In genomic region chr22:17972385-17973181, GRCh38 we compare ENCODE assay signal across 11 cellular contexts. TPM values are rescaled to one million over a fixed set of nuclear protein-coding genes. Genes with fewer than 3 reads are reported as not detected.
DNase-seq lines count a peak whose midpoint lies in the region; TF ChIP-seq lines count a peak whose summit lies in the region.
"Had no signal": no experiment of that assay in that cellular context is flagged by ENCODE, and none has a peak within 500 bp of the region (broad histone marks: within the 10 kb centered on the region; RNA-seq: fewer than 3 reads in every experiment).

No MANE protein-coding gene starts in this region.

- no CpG with 5 or more reads among the region's 16 CpGs for WGBS in mesendoderm (ENCODE audit: extremely low coverage, insufficient coverage, low lambda C conversion rate)

- H3K4me2 ChIP-seq in Karpas-422 (ENCODE audit: low read depth, low read length, poor library complexity, severe bottlenecking), result no peak overlapping the region
- no peak overlapping the region for H3K4me2 ChIP-seq in mesendoderm (ENCODE audit: low read length)

- no peak overlapping the region; the same call in 1 of the 2 replicates for H3K4me3 ChIP-seq in AG04449 (ENCODE audit: low read depth, low read length)
- H3K4me3 ChIP-seq in Karpas-422 (ENCODE audit: low read length), result no peak overlapping the region
- H3K4me3 ChIP-seq in epithelial cell of esophagus (ENCODE audit: low read length), result no peak overlapping the region
- no peak overlapping the region for H3K4me3 ChIP-seq in mesendoderm (ENCODE audit: low read length)

- no peaks in the 10 kb centered on the region for H3K9me2 ChIP-seq in Karpas-422 (replicated peaks; ENCODE audit: insufficient read depth, low read length)

- H4K5ac ChIP-seq in mesendoderm (ENCODE audit: low read length), result no peak overlapping the region

- H3K56ac ChIP-seq in mesendoderm (ENCODE audit: low read length), result no peak overlapping the region

- H3K27ac ChIP-seq in Karpas-422 (ENCODE audit: low read length), result peak overlapping the region; percentile 14; the same call in 1 of the 2 replicates
- no peak overlapping the region for H3K27ac ChIP-seq in mesendoderm (ENCODE audit: low read depth, low read length)

- no peak overlapping the region for H2AFZ ChIP-seq in Karpas-422 (ENCODE audit: low read length)

- peaks cover 25% of the 10 kb centered on the region for H4K20me1 ChIP-seq in Karpas-422 (ENCODE audit: insufficient read depth, low read depth, low read length)

- DNase-seq in AG04449 (ENCODE audit: low read depth, low spot score), result peak; percentile 60
- DNase-seq in Karpas-422, result no peak
- peak; percentile 47 for DNase-seq in epithelial cell of esophagus (ENCODE audit: low read depth)
- peak; percentile 79 for DNase-seq in mesendoderm
- no peak for DNase-seq in stimulated activated CD4-positive, alpha-beta T cell treated with anti-CD3 and anti-CD28 coated beads, Interleukin-1b, Interleukin-23, amount 100 ng/mL, for 48 hours
- DNase-seq in activated CD4-positive, CD25-positive, alpha-beta regulatory T cell (lab: John Stamatoyannopoulos, UW), result no peak
- no peak for DNase-seq in cerebellar nuclear complex (lab: John Stamatoyannopoulos, UW)
- no peak for DNase-seq in NCI-H524 (lab: John Stamatoyannopoulos, UW)
- DNase-seq: activated CD4-positive, CD25-positive, alpha-beta regulatory T cell treated with anti-CD3 and anti-CD28 coated beads, Interleukin-2, amount 50 U/mL, for 72 hours; CD8-positive, alpha-beta memory T cell; NCI-H1105 had no signal

- no peak overlapping the region for H2AK5ac ChIP-seq in mesendoderm (ENCODE audit: low read length)

- no peak overlapping the region for H3K9ac ChIP-seq in Karpas-422 (ENCODE audit: low read length)
- H3K9ac ChIP-seq in mesendoderm (ENCODE audit: low read length), result no peak overlapping the region

- TF ChIP-seq CTCF in AG04449 (IDR thresholded peaks at IDR 0.05; ENCODE audit: insufficient read depth, low read length, missing control alignments), result no peak
- TF ChIP-seq CTCF in epithelial cell of esophagus (IDR thresholded peaks at IDR 0.05; ENCODE audit: insufficient read depth, low read depth, low read length, missing control alignments), result no peak

- peaks cover 97% of the 10 kb centered on the region for H3K79me2 ChIP-seq in Karpas-422 (ENCODE audit: low read length)
- H3K79me2 ChIP-seq in mesendoderm (ENCODE audit: control insufficient read depth, insufficient read depth, low read length), result peaks cover 15% of the 10 kb centered on the region

- H3K27me3 ChIP-seq in Karpas-422 (ENCODE audit: low read length), result no peaks in the 10 kb centered on the region
- H3K27me3 ChIP-seq in mesendoderm (ENCODE audit: insufficient read depth, low read length, poor library complexity), result no peaks in the 10 kb centered on the region

- H3K4me1 ChIP-seq in Karpas-422 (ENCODE audit: low read length) (peaks cover 88% of the 10 kb centered on the region), mesendoderm (ENCODE audit: control insufficient read depth, low read depth, low read length) (peaks cover 3% of the 10 kb centered on the region)

- CTCF ChIA-PET in AG04449 (lab: Yijun Ruan, JAX), result interaction anchor here (0.9 to 1.3 kb wide), 2 partner anchors 73 to 104 kb away, joined by 3 read pairs; no protein-coding TSS in a partner anchor

- H3K23ac ChIP-seq in mesendoderm (ENCODE audit: low read length), result no peak overlapping the region

- H2BK120ac ChIP-seq in mesendoderm (ENCODE audit: low read depth, low read length), result no peak overlapping the region

- no peak overlapping the region for H2BK15ac ChIP-seq in mesendoderm (replicated peaks; ENCODE audit: low read depth)

- H3K36me3 ChIP-seq in Karpas-422 (ENCODE audit: insufficient read depth, low read length) (peaks cover 11% of the 10 kb centered on the region; the same call in 1 of the 2 replicates), mesendoderm (ENCODE audit: control insufficient read depth, insufficient read depth, low read length) (no peaks in the 10 kb centered on the region)

- no peak overlapping the region for H3K18ac ChIP-seq in mesendoderm (ENCODE audit: low read length)

- no peak overlapping the region for H3K4ac ChIP-seq in mesendoderm (ENCODE audit: low read depth, low read length)

- H3K79me1 ChIP-seq in mesendoderm (ENCODE audit: low read length), result peaks cover 24% of the 10 kb centered on the region

- H4K8ac ChIP-seq in mesendoderm (ENCODE audit: low read depth, low read length), result no peak overlapping the region

- POLR2A ChIA-PET in AG04449 (lab: Yijun Ruan, JAX), result interaction anchor here (1.1 kb wide), 1 partner anchor 15 kb away, joined by 3 read pairs; no protein-coding TSS in a partner anchor

- no peaks in the 10 kb centered on the region for H3K9me3 ChIP-seq in Karpas-422 (ENCODE audit: low read length)

- H2BK5ac ChIP-seq in mesendoderm (ENCODE audit: low read length), result no peak overlapping the region

RNA-seq across cellular contexts. Expression of gene MICAL3, which starts 51.8 kb away (rescaled TPM):
- total RNA-seq in Karpas-422 (2014; rRNA removed; shearing (Covaris generic); ENCODE audit: low replicate concordance), result 54.9 and 64.1 TPM in 2 replicates
- 17.7 TPM for polyA plus RNA-seq in mesendoderm (2013, experiment 1 of 2)
- polyA plus RNA-seq in mesendoderm (2013, experiment 2 of 2), result 18.7 TPM

Comparison
In these comparisons a context has a peak if more than half of its experiments do, and no peak if none do; other contexts are left out.
1. DNase-seq: peak in AG04449 (single experiment), epithelial cell of esophagus (single experiment) and mesendoderm (single experiment); none in Karpas-422 (single experiment), stimulated activated CD4-positive, alpha-beta T cell treated with anti-CD3 and anti-CD28 coated beads, Interleukin-1b, Interleukin-23, amount 100 ng/mL, for 48 hours (single experiment), activated CD4-positive, CD25-positive, alpha-beta regulatory T cell (0 of 4), cerebellar nuclear complex (0 of 2) and NCI-H524 (0 of 2).